ENCODE assay signal across 11 cellular contexts in the genomic region with DNA sequence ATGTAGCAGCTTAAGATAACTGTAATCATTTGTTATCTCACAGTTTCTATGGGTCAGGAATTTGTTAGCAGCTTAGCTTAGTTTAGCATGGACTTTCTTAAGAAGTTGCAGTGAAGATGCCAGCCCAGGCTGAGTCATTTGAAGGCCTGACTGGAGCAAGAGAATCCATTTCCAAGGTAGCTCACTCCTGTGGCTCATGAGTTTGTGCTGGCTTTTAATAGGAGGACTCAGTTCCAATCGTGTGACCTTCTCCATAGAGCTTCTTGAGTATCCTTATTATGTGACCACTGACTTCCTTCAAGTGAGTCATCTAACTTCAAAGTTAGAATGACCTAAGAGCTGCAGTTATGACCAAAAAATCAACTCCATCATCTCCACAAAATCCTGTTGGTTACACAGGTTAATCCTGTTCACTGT. TPM values are rescaled to one million over a fixed set of nuclear protein-coding genes. Genes with fewer than 3 reads are reported as not detected.
DNase-seq lines count a peak whose midpoint lies in the region; ATAC-seq and TF ChIP-seq lines count a peak whose summit lies in the region.
"Had no signal": no experiment of that assay in that cellular context is flagged by ENCODE, and none has a peak within 500 bp of the region (broad histone marks: within the 10 kb centered on the region; RNA-seq: fewer than 3 reads in every experiment).

No MANE protein-coding gene starts in this region.

- H3K27me3 Mint-ChIP-seq in stimulated activated memory B cell treated with anti-CD40 and anti-IgM and Interleukin-4, amounts not matched to agents 10 μg/mL and 1 μg/mL and 100 μg/mL, for 72 hours: no peaks in the 10 kb centered on the region

- H3K36me3 ChIP-seq in vagina: peaks cover 0 to 12% of the 10 kb centered on the region in 2 donors
- H3K36me3 ChIP-seq: colonic mucosa had no signal

- no peak for TF ChIP-seq POLR2A in vagina (IDR thresholded peaks at IDR 0.05)

- H3K36me3 Mint-ChIP-seq in stimulated activated memory B cell treated with anti-CD40 and anti-IgM and Interleukin-4, amounts not matched to agents 10 μg/mL and 1 μg/mL and 100 μg/mL, for 72 hours: peaks cover 46% of the 10 kb centered on the region

- peaks cover 34% of the 10 kb centered on the region for H3K4me1 ChIP-seq in vagina
- H3K4me1 ChIP-seq: colonic mucosa had no signal

- H3K27ac ChIP-seq in vagina: no peak overlapping the region
- H3K27ac ChIP-seq: colonic mucosa had no signal

- H3K27ac Mint-ChIP-seq in stimulated activated memory B cell treated with anti-CD40 and anti-IgM and Interleukin-4, amounts not matched to agents 10 μg/mL and 1 μg/mL and 100 μg/mL, for 72 hours: no peak overlapping the region

- TF ChIP-seq CTCF in AG09309 (IDR thresholded peaks at IDR 0.05; ENCODE audit: control insufficient read depth, insufficient read depth, low read depth, low read length, missing control alignments) (no peak), GM12865 (IDR thresholded peaks at IDR 0.05; ENCODE audit: insufficient read depth, low read depth, low read length, missing control alignments) (no peak), foreskin fibroblast (IDR thresholded peaks at IDR 0.05; ENCODE audit: low read depth, low read length) (no peak), vagina (IDR thresholded peaks at IDR 0.05) (no peak), omental fat pad (IDR thresholded peaks at IDR 0.05) (no peak)

- H3K9me3 Mint-ChIP-seq in stimulated activated memory B cell treated with anti-CD40 and anti-IgM and Interleukin-4, amounts not matched to agents 10 μg/mL and 1 μg/mL and 100 μg/mL, for 72 hours: no peaks in the 10 kb centered on the region

- no peak overlapping the region for H3K4me3 Mint-ChIP-seq in stimulated activated memory B cell treated with anti-CD40 and anti-IgM and Interleukin-4, amounts not matched to agents 10 μg/mL and 1 μg/mL and 100 μg/mL, for 72 hours

- DNase-seq in AG09309 (ENCODE audit: low read depth) (peak; percentile 28), GM12865 (ENCODE audit: low read depth) (no peak), RPMI7951 (ENCODE audit: low read depth) (peak; percentile 69), foreskin fibroblast (peak; percentile 67 to 71), GM19240 (ENCODE audit: insufficient read length, low spot score) (no peak), vagina (ENCODE audit: extremely low spot score in 2 of 2) (no peak), omental fat pad (ENCODE audit: low spot score) (no peak)
- DNase-seq: colonic mucosa, NCI-H2029 treated with DMSO at 0.1 percent for 48 hours, SHP77 had no signal

- no peaks in the 10 kb centered on the region for H3K9me3 ChIP-seq in vagina
- H3K9me3 ChIP-seq: colonic mucosa had no signal

- H3K4me1 Mint-ChIP-seq in stimulated activated memory B cell treated with anti-CD40 and anti-IgM and Interleukin-4, amounts not matched to agents 10 μg/mL and 1 μg/mL and 100 μg/mL, for 72 hours: peaks cover 30% of the 10 kb centered on the region

- no peak overlapping the region for H3K4me3 ChIP-seq in AG09309 (ENCODE audit: control insufficient read depth, low read depth, low read length)
- peak overlapping the region; percentile 62 for H3K4me3 ChIP-seq in GM12865 (ENCODE audit: low read depth, low read length)
- no peak overlapping the region for H3K4me3 ChIP-seq in foreskin fibroblast (ENCODE audit: low read depth in 1 of 2, low read length in 2 of 2)
- no peak overlapping the region for H3K4me3 ChIP-seq in vagina

- intact Hi-C loops in vagina (cut with DNase I): no loop called here

- H3K27me3 ChIP-seq in vagina: no peaks in the 10 kb centered on the region
- H3K27me3 ChIP-seq: colonic mucosa had no signal

- ATAC-seq in omental fat pad (ENCODE audit: low FRiP score): no peak
- ATAC-seq in stimulated activated memory B cell treated with anti-CD40 and anti-IgM and Interleukin-4, amounts not matched to agents 10 μg/mL and 1 μg/mL and 100 μg/mL, for 72 hours: no peak

RNA-seq across cellular contexts. Expression of gene GPATCH11, which starts 1.4 kb away (rescaled TPM):
- total RNA-seq in RPMI7951 (2014; rRNA removed; shearing (Covaris generic)): 14.1 and 16.5 TPM in 2 replicates
- total RNA-seq in vagina (6.1 TPM), omental fat pad (10 to 100 TPM; 16.6 to 38.5 (median 17.2) TPM)

RNA-seq across cellular contexts. Expression of gene HEATR5B, which starts 1.6 kb away (rescaled TPM):
- 13.3 and 13.6 TPM in 2 replicates for total RNA-seq in RPMI7951 (2014; rRNA removed; shearing (Covaris generic))
- total RNA-seq in vagina (38.3 TPM), omental fat pad (10 to 100 TPM; 27.7 to 50.4 (median 35.5) TPM)

Comparison
In these comparisons a context has a peak if more than half of its experiments do, and no peak if none do; other contexts are left out.
1. DNase-seq: peak in AG09309 (single experiment), RPMI7951 (single experiment) and foreskin fibroblast (2 of 2); none in GM12865 (single experiment), GM19240 (single experiment), vagina (0 of 2) and omental fat pad (single experiment).